ENCODE assay signal across 8 cellular contexts in the genomic region with DNA sequence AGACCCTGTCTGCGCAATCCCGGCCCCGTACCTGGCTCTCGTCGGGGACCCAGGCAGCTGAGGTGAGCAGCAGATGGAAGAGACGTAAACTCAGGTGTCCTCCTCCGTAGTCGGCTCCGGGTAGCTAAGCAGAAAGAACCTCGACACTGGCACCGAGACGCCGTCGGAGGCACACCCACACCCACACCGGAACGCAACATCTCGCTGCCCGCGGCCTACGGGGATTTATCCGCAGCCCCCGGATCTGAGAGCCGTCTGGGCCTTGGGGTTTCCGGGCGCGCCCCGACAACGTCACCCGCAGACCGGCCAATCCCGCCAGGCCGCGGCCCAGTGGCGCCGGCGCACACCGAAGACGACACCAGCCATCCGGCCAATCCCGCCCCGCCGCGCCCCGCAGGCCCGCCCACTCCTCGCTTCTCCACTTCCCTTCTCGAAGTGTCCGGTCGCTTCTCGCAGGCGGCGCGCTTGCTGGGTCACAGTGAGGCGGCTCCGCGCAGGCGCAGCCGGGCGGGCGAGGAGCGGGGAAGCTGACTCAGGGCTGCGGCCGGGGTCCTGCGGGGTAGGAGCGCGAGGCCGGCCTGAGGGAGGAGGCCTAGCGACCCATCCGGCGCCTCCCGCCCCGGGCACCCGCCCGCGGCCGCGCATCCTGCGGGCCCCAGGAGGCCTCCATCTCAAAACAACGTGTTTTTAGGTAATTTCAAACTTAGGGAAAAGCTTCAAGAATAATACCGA. TPM values are rescaled to one million over a fixed set of nuclear protein-coding genes. Genes with fewer than 3 reads are reported as not detected.
A peak's percentile ranks its signal among the peaks of the same experiment; 100 is the strongest.
DNase-seq lines count a peak whose midpoint lies in the region; ATAC-seq and TF ChIP-seq lines count a peak whose summit lies in the region.

A gene with protein sequence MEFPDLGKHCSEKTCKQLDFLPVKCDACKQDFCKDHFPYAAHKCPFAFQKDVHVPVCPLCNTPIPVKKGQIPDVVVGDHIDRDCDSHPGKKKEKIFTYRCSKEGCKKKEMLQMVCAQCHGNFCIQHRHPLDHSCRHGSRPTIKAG (minus strand): TSS at position 264 of the 732 bp plus-strand sequence. CDS start 1,984 bp downstream, outside the sequence.

- H3K4me3 ChIP-seq in right lobe of liver: peak within 1 kb of the TSS; percentile 67 to 70 (median 68)

- H3K27me3 Mint-ChIP-seq in CD4-positive, alpha-beta T cell: no peaks in the 10 kb centered on the region
- H3K27me3 Mint-ChIP-seq in activated CD4-positive, alpha-beta memory T cell treated with anti-CD3 and anti-CD28 coated beads for 36 hours: no peaks in the 10 kb centered on the region

- H3K36me3 ChIP-seq in right lobe of liver: peaks cover 0 to 10% (median 5%) of the 10 kb centered on the region in 4 donors

- H3K9me3 ChIP-seq in CD4-positive, alpha-beta T cell (ENCODE audit: control insufficient read depth, low read length): no peaks in the 10 kb centered on the region
- no peaks in the 10 kb centered on the region for H3K9me3 ChIP-seq in right lobe of liver

- peaks cover 32% of the 10 kb centered on the region for H3K36me3 Mint-ChIP-seq in CD4-positive, alpha-beta T cell (ENCODE audit: low read depth)
- H3K36me3 Mint-ChIP-seq in activated CD4-positive, alpha-beta memory T cell treated with anti-CD3 and anti-CD28 coated beads for 36 hours: peaks cover 13% of the 10 kb centered on the region

- peaks cover 0 to 28% (median 7%) of the 10 kb centered on the region in 4 donors for H3K4me1 ChIP-seq in right lobe of liver

- no peaks in the 10 kb centered on the region for H3K27me3 ChIP-seq in CD4-positive, alpha-beta T cell (ENCODE audit: control insufficient read depth, insufficient read depth, low read length)
- no peaks in the 10 kb centered on the region for H3K27me3 ChIP-seq in right lobe of liver

- no peak for TF ChIP-seq CTCF in CD4-positive, alpha-beta T cell (IDR thresholded peaks at IDR 0.05)
- no peak for TF ChIP-seq CTCF in right lobe of liver (IDR thresholded peaks at IDR 0.05)

- peak within 1 kb of the TSS; percentile 88 for H3K27ac ChIP-seq in CD4-positive, alpha-beta T cell (ENCODE audit: low read depth, low read length)
- peak within 1 kb of the TSS; percentile 99 for H3K27ac ChIP-seq in right lobe of liver

- peak; percentile 90 for TF ChIP-seq POLR2A in right lobe of liver (IDR thresholded peaks at IDR 0.05)

- peak within 1 kb of the TSS; percentile 92 for H3K4me3 Mint-ChIP-seq in CD4-positive, alpha-beta T cell
- peak within 1 kb of the TSS; percentile 90 for H3K4me3 Mint-ChIP-seq in activated CD4-positive, alpha-beta memory T cell treated with anti-CD3 and anti-CD28 coated beads for 36 hours

- WGBS in right lobe of liver (ENCODE audit: insufficient coverage, low coverage, low lambda C conversion rate, missing lambda C conversion rate): 0% methylated on average over 10 of the region's 80 CpGs

- CTCF ChIA-PET in CD4-positive, alpha-beta T cell (lab: Charles Lee): interaction anchor here (0.6 to 1.8 kb wide), 5 partner anchors 10 to 409 kb away, joined by 3 to 7 read pairs (median 4); a partner anchor contains a TSS
- CTCF ChIA-PET in activated CD4-positive, alpha-beta memory T cell treated with anti-CD3 and anti-CD28 coated beads for 36 hours (lab: Charles Lee): interaction anchor here (0.6 to 2.2 kb wide), 4 partner anchors 9 to 17 kb away, joined by 3 to 13 read pairs (median 6); no protein-coding TSS in a partner anchor

- no peaks in the 10 kb centered on the region for H3K9me3 Mint-ChIP-seq in CD4-positive, alpha-beta T cell
- no peaks in the 10 kb centered on the region for H3K9me3 Mint-ChIP-seq in activated CD4-positive, alpha-beta memory T cell treated with anti-CD3 and anti-CD28 coated beads for 36 hours

- ATAC-seq in CD4-positive, alpha-beta T cell (ENCODE audit: poor library complexity): peak; percentile 97
- peak; percentile 93 for ATAC-seq in GM19452 (IDR thresholded peaks at IDR 0.05; ENCODE audit: unreplicated experiment)
- peak; percentile 47 for ATAC-seq in HG03575 (IDR thresholded peaks at IDR 0.05; ENCODE audit: extremely low read depth, insufficient number of reproducible peaks, low FRiP score, unreplicated experiment)
- ATAC-seq in right lobe of liver: peak; percentile 79 to 90 (median 84)

- POLR2A ChIA-PET in CD4-positive, alpha-beta T cell (lab: Charles Lee): interaction anchor here (0.6 to 1.9 kb wide), 11 partner anchors 10 to 1369 kb away, joined by 3 to 33 read pairs (median 3); a partner anchor contains a TSS
- POLR2A ChIA-PET in activated CD4-positive, alpha-beta memory T cell treated with anti-CD3 and anti-CD28 coated beads for 36 hours (lab: Charles Lee): interaction anchor here (1.2 to 1.6 kb wide), 3 partner anchors 10 to 183 kb away, joined by 3 to 10 read pairs (median 8); a partner anchor contains a TSS

- H3K4me1 Mint-ChIP-seq in CD4-positive, alpha-beta T cell (ENCODE audit: low read depth): peaks cover 29% of the 10 kb centered on the region
- peaks cover 25% of the 10 kb centered on the region for H3K4me1 Mint-ChIP-seq in activated CD4-positive, alpha-beta memory T cell treated with anti-CD3 and anti-CD28 coated beads for 36 hours (ENCODE audit: low read depth)

- H3K27ac Mint-ChIP-seq in CD4-positive, alpha-beta T cell: peak within 1 kb of the TSS; percentile 87
- H3K27ac Mint-ChIP-seq in activated CD4-positive, alpha-beta memory T cell treated with anti-CD3 and anti-CD28 coated beads for 36 hours: peak within 1 kb of the TSS; percentile 87

- intact Hi-C loops in CD4-positive, alpha-beta T cell (cut with DNase I, micrococcal nuclease): loop anchor here (1.0 to 2.0 kb wide), 4 partner anchors 9 to 185 kb away; a partner anchor contains a TSS
- intact Hi-C loops in activated CD4-positive, alpha-beta memory T cell treated with anti-CD3 and anti-CD28 coated beads for 36 hours (cut with micrococcal nuclease): loop anchor here (1.0 kb wide), 2 partner anchors 10 to 22 kb away; a partner anchor contains a TSS
- intact Hi-C loops in right lobe of liver (cut with DNase I): no loop called here

- peak; percentile 96 to 99 (median 98) for DNase-seq in CD4-positive, alpha-beta T cell
- DNase-seq in NCI-H82 treated with DMSO at 0.1 percent for 48 hours (lab: John Stamatoyannopoulos, UW; ENCODE audit: unreplicated experiment) (peak; percentile 83), dermis microvascular lymphatic vessel endothelial cell (ENCODE audit: low read depth in 2 of 2) (peak; percentile 90 to 99), right lobe of liver (peak; percentile 100)
- DNase-seq in activated CD4-positive, alpha-beta memory T cell treated with anti-CD3 and anti-CD28 coated beads for 36 hours: peak; percentile 99
- peak; percentile 99 for DNase-seq in stimulated activated CD4-positive, alpha-beta T cell treated with anti-CD3 and anti-CD28 coated beads, Interleukin-4, amount 100 ng/mL, for 24 hours

RNA-seq across cellular contexts. Expression of the gene that starts here (rescaled TPM):
- total RNA-seq in CD4-positive, alpha-beta T cell: 10 to 100 TPM; 92.3 to 92.5 TPM
- total RNA-seq in activated CD4-positive, alpha-beta memory T cell treated with anti-CD3 and anti-CD28 coated beads for 36 hours: 10 to 100 TPM; 24.1 to 27.5 TPM
- total RNA-seq in dermis microvascular lymphatic vessel endothelial cell (10.0 and 15.4 TPM in 2 replicates), right lobe of liver (10 to 100 TPM; 24.3 to 43.1 (median 31.8) TPM)

Comparison
In these comparisons a context has a peak if more than half of its experiments do, and no peak if none do; other contexts are left out.
1. Peak in every context shown above with its lines: DNase-seq, ATAC-seq, H3K4me3 ChIP-seq and H3K27ac ChIP-seq.
2. ATAC-seq: peak in every context shown above with its lines; median percentile 97 in CD4-positive, alpha-beta T cell; 93 in GM19452; 84 in right lobe of liver; 47 in HG03575.
3. intact Hi-C loops: an anchor here in CD4-positive, alpha-beta T cell (1.0 to 2.0 kb wide) and activated CD4-positive, alpha-beta memory T cell treated with anti-CD3 and anti-CD28 coated beads for 36 hours (1.0 kb wide); none called in right lobe of liver.